ENCODE assay signal across 16 cellular contexts in the genomic region with DNA sequence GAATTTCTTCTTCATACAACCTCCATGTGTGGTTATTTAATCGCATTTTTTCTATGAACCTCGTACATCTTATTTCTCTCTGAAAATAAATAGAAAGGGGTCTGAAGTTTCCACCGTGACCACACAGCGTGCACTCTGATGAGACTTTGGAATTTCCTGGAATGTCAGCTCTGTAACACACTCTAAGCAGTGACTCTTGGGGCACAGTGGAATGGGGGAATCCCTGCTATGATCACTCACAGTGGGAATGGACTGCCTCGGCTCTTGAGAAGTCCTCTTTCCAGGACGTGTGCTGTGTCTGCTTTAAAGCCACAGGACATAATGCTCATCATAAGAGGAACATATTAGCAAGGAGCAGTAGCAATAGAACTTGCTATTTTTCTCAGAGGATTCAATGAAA.
"Had no signal": no experiment of that assay in that cellular context is flagged by ENCODE, and none has a peak within 500 bp of the region (broad histone marks: within the 10 kb centered on the region; RNA-seq: fewer than 3 reads in every experiment).

No MANE protein-coding gene starts in this region.

- DNase-seq: activated CD4-positive, CD25-positive, alpha-beta regulatory T cell treated with anti-CD3 and anti-CD28 coated beads, Interleukin-2, amount 50 U/mL, for 72 hours; activated naive CD8-positive, alpha-beta T cell treated with anti-CD3 and anti-CD28 coated beads, Interleukin-2, amount 10 ng/mL, durations not matched to agents 7 days and 5 days; anterior cingulate cortex; colonic mucosa; hippocampal formation; kidney; pancreas; stimulated activated CD4-positive, alpha-beta T cell treated with anti-CD3 and anti-CD28 coated beads, Interleukin-15, amount 100 ng/mL, for 24 hours; stimulated activated CD4-positive, alpha-beta T cell treated with anti-CD3 and anti-CD28 coated beads, Interleukin-4, amount 100 ng/mL, for 1 hour; stimulated activated naive B cell treated with anti-CD40 and anti-IgM and Interleukin-4, amounts not matched to agents 10 μg/mL and 1 μg/mL and 100 μg/mL, for 72 hours; substantia nigra; transverse colon had no signal

- H3K9me3 ChIP-seq: colonic mucosa, pancreas, transverse colon, vagina had no signal

- H3K27me3 ChIP-seq: cardiac muscle cell, colonic mucosa, pancreas, transverse colon, vagina had no signal

- H3K27ac ChIP-seq: cardiac muscle cell, colonic mucosa, pancreas, transverse colon, vagina had no signal

- FAIRE-seq: endometrium, kidney, pancreas had no signal

- H3K36me3 ChIP-seq: cardiac muscle cell, colonic mucosa, pancreas, transverse colon, vagina had no signal

- ATAC-seq: esophagus mucosa; pancreas; stimulated activated naive B cell treated with anti-CD40 and anti-IgM and Interleukin-4, amounts not matched to agents 10 μg/mL and 1 μg/mL and 100 μg/mL, for 72 hours had no signal

- H3K4me3 ChIP-seq: cardiac muscle cell, colonic mucosa, pancreas, transverse colon, vagina had no signal

- H3K4me1 ChIP-seq: colonic mucosa, pancreas, vagina had no signal
